ENCODE assay signal across 10 cellular contexts in genomic region chr15:88390502-88390901, GRCh38.
"Had no signal": no experiment of that assay in that cellular context is flagged by ENCODE, and none has a peak within 500 bp of the region (broad histone marks: within the 10 kb centered on the region; RNA-seq: fewer than 3 reads in every experiment).

No MANE protein-coding gene starts in this region.

- H3K9me3 Mint-ChIP-seq: GM23338 had no signal

- ATAC-seq: GM23338, HepG2, K562 had no signal

- DNase-seq: H9, HCEC 1CT, IMR-90, KG1 had no signal

- H3K27ac Mint-ChIP-seq: GM23338, H9 had no signal

- FAIRE-seq: H1, H54, HepG2, K562 had no signal

- H3K27ac ChIP-seq: HL-60 had no signal

- H3K4me3 ChIP-seq: GM23338, K562 had no signal

- H3K4me2 ChIP-seq: GM23338 had no signal

- H3K4me3 Mint-ChIP-seq: GM23338, H9 had no signal
